12 cellular contexts compared by ENCODE assay signal in genomic region chr6:113903666-113904330, GRCh38. TPM values are rescaled to one million over a fixed set of nuclear protein-coding genes. Genes with fewer than 3 reads are reported as not detected.
A peak's percentile ranks its signal among the peaks of the same experiment; 100 is the strongest.
DNase-seq lines count a peak whose midpoint lies in the region; ATAC-seq and TF ChIP-seq lines count a peak whose summit lies in the region.
"Had no signal": no experiment of that assay in that cellular context is flagged by ENCODE, and none has a peak within 500 bp of the region (broad histone marks: within the 10 kb centered on the region; RNA-seq: fewer than 3 reads in every experiment).

No MANE protein-coding gene starts in this region.

- H3K27me3 ChIP-seq in right atrium auricular region (no peaks in the 10 kb centered on the region), uterus (no peaks in the 10 kb centered on the region)

- peaks cover 4% of the 10 kb centered on the region for H3K9me3 Mint-ChIP-seq in neural crest cell
- H3K9me3 Mint-ChIP-seq: activated CD4-positive, alpha-beta memory T cell treated with anti-CD3 and anti-CD28 coated beads for 36 hours had no signal

- intact Hi-C loops in Right ventricle myocardium inferior (cut with DNase I) (no loop called here), uterus (cut with DNase I; ENCODE audit: low total_unique reads) (no loop called here)

- no peak for TF ChIP-seq POLR2A in uterus (IDR thresholded peaks at IDR 0.05)

- peaks cover 17% of the 10 kb centered on the region for H3K4me1 Mint-ChIP-seq in neural crest cell

- H3K4me1 ChIP-seq in right atrium auricular region (peaks cover 0 to 10% of the 10 kb centered on the region in 2 donors), uterus (peaks cover 0 to 17% of the 10 kb centered on the region in 2 donors)

- no peak overlapping the region for H3K27ac ChIP-seq in right atrium auricular region
- peak overlapping the region; percentile 35 to 54 for H3K27ac ChIP-seq in uterus

- DNase-seq in Right ventricle myocardium inferior (ENCODE audit: missing footprints) (no peak), right atrium auricular region (ENCODE audit: low spot score) (no peak), glomerular endothelial cell (ENCODE audit: extremely low read depth, low read depth, low spot score) (peak; percentile 29), neural crest cell (ENCODE audit: low read depth, low spot score) (no peak), uterus (peak; percentile 40 to 59), NCI-H510A (lab: John Stamatoyannopoulos, UW) (no peak), amniotic stem cell (lab: John Stamatoyannopoulos, UW) (no peak)
- DNase-seq: ACHN; activated CD4-positive, alpha-beta memory T cell treated with anti-CD3 and anti-CD28 coated beads for 36 hours; MV-4-11; retina had no signal

- H3K27me3 Mint-ChIP-seq in neural crest cell (ENCODE audit: low read depth) = no peaks in the 10 kb centered on the region

- peak overlapping the region; percentile 40 for H3K27ac Mint-ChIP-seq in neural crest cell (ENCODE audit: unreplicated experiment)
- H3K27ac Mint-ChIP-seq: activated CD4-positive, alpha-beta memory T cell treated with anti-CD3 and anti-CD28 coated beads for 36 hours had no signal

- H3K9me3 ChIP-seq in right atrium auricular region (no peaks in the 10 kb centered on the region), uterus (no peaks in the 10 kb centered on the region)

- ATAC-seq in Right ventricle myocardium inferior (peak; percentile 89), HG03175 (IDR thresholded peaks at IDR 0.05; ENCODE audit: unreplicated experiment) (no peak)

- TF ChIP-seq CTCF in right atrium auricular region (IDR thresholded peaks at IDR 0.05) (no peak), neural crest cell (conservative IDR thresholded peaks at IDR 0.05) (no peak), uterus (IDR thresholded peaks at IDR 0.05) (no peak)

- H3K4me3 Mint-ChIP-seq in neural crest cell = no peak overlapping the region
- H3K4me3 Mint-ChIP-seq: activated CD4-positive, alpha-beta memory T cell treated with anti-CD3 and anti-CD28 coated beads for 36 hours had no signal

- H3K4me3 ChIP-seq in right atrium auricular region (no peak overlapping the region), uterus (no peak overlapping the region)

- H3K36me3 ChIP-seq in right atrium auricular region (no peaks in the 10 kb centered on the region), uterus (no peaks in the 10 kb centered on the region)

- no peaks in the 10 kb centered on the region for H3K36me3 Mint-ChIP-seq in neural crest cell (ENCODE audit: low read depth)
- H3K36me3 Mint-ChIP-seq: activated CD4-positive, alpha-beta memory T cell treated with anti-CD3 and anti-CD28 coated beads for 36 hours had no signal

RNA-seq across cellular contexts. Expression of gene MARCKS, which starts 46.7 kb away (rescaled TPM):
- total RNA-seq in Right ventricle myocardium inferior (28.4 TPM), right atrium auricular region (10 to 100 TPM in 1 of 2 donors, 1 to 10 TPM in 1; 9.8 to 13.5 TPM), glomerular endothelial cell (325 and 440 TPM in 2 replicates), neural crest cell (376 and 380 TPM in 2 replicates), uterus (100 to 1,000 TPM in 1 of 4 donors, 10 to 100 TPM in 3; 14.9 to 140 (median 42.6) TPM)

Comparison
In these comparisons a context has a peak if more than half of its experiments do, and no peak if none do; other contexts are left out.
1. DNase-seq: peak in glomerular endothelial cell (single experiment) and uterus (2 of 2); none in Right ventricle myocardium inferior (single experiment), right atrium auricular region (single experiment), neural crest cell (single experiment), NCI-H510A (single experiment) and amniotic stem cell (single experiment).
2. H3K27ac ChIP-seq: peak in uterus (2 of 2); none in right atrium auricular region (0 of 2).